Comparison of ENCODE assay signal across 8 cellular contexts in genomic region chr11:12007769-12008737, GRCh38. TPM values are rescaled to one million over a fixed set of nuclear protein-coding genes. Genes with fewer than 3 reads are reported as not detected.
DNase-seq lines count a peak whose midpoint lies in the region; ATAC-seq and TF ChIP-seq lines count a peak whose summit lies in the region.

Gene DKK3, minus strand, starts transcription at chr11:12008626. Its CDS starts 44 bp downstream, at chr11:12008582.

- TF ChIP-seq POLR2A in testis (IDR thresholded peaks at IDR 0.05) = no peak

- H3K27me3 Mint-ChIP-seq in CD14-positive monocyte (ENCODE audit: low read depth in 3 of 3) (peaks cover 67 to 81% (median 73%) of the 10 kb centered on the region in 3 donors), endodermal cell (ENCODE audit: insufficient read depth) (peaks cover 40% of the 10 kb centered on the region)

- H3K4me2 ChIP-seq in mesendoderm (ENCODE audit: low read length) = peak within 1 kb of the TSS; percentile 91

- no peak within 1 kb of the TSS for H2AK5ac ChIP-seq in mesendoderm (ENCODE audit: low read length)

- no peak within 1 kb of the TSS for H2BK15ac ChIP-seq in mesendoderm (replicated peaks; ENCODE audit: low read depth)

- no peak for DNase-seq in CD14-positive monocyte (ENCODE audit: low spot score)
- peak; percentile 67 for DNase-seq in NCI-H69 (lab: John Stamatoyannopoulos, UW)
- DNase-seq in endodermal cell = peak; percentile 78
- DNase-seq in mesendoderm = peak; percentile 62
- DNase-seq in testis = peak; percentile 26
- DNase-seq in NCI-H128 (lab: John Stamatoyannopoulos, UW; ENCODE audit: unreplicated experiment) = no peak
- no peak for DNase-seq in LoVo (ENCODE audit: low spot score)

- H3K79me1 ChIP-seq in mesendoderm (ENCODE audit: low read length) = peaks cover 13% of the 10 kb centered on the region

- ATAC-seq in HG03520 (IDR thresholded peaks at IDR 0.05; ENCODE audit: unreplicated experiment) = no peak

- no peak within 1 kb of the TSS for H4K5ac ChIP-seq in mesendoderm (ENCODE audit: low read length)

- H3K9ac ChIP-seq in endodermal cell (ENCODE audit: extremely low read depth, low read length, poor library complexity, severe bottlenecking) = no peak within 1 kb of the TSS
- peak within 1 kb of the TSS; percentile 73 for H3K9ac ChIP-seq in mesendoderm (ENCODE audit: low read length)

- H2BK5ac ChIP-seq in mesendoderm (ENCODE audit: low read length) = no peak within 1 kb of the TSS

- H3K36me3 ChIP-seq in endodermal cell (ENCODE audit: control insufficient read depth, insufficient read depth, low read length) = peaks cover 5% of the 10 kb centered on the region
- H3K36me3 ChIP-seq in mesendoderm (ENCODE audit: control insufficient read depth, insufficient read depth, low read length) = no peaks in the 10 kb centered on the region
- H3K36me3 ChIP-seq in testis (ENCODE audit: low read depth, missing control alignments) = no peaks in the 10 kb centered on the region

- no peaks in the 10 kb centered on the region for H3K79me2 ChIP-seq in mesendoderm (ENCODE audit: control insufficient read depth, insufficient read depth, low read length)

- H3K18ac ChIP-seq in mesendoderm (ENCODE audit: low read length) = peak within 1 kb of the TSS; percentile 78

- peaks cover 0 to 29% (median 11%) of the 10 kb centered on the region in 7 donors for H3K9me3 Mint-ChIP-seq in CD14-positive monocyte
- no peaks in the 10 kb centered on the region for H3K9me3 Mint-ChIP-seq in endodermal cell

- TF ChIP-seq CTCF in CD14-positive monocyte (IDR thresholded peaks at IDR 0.05) = no peak
- no peak for TF ChIP-seq CTCF in endodermal cell (conservative IDR thresholded peaks at IDR 0.05)
- TF ChIP-seq CTCF in testis (IDR thresholded peaks at IDR 0.05) = no peak

- H3K4ac ChIP-seq in mesendoderm (ENCODE audit: low read depth, low read length) = no peak within 1 kb of the TSS

- H3K56ac ChIP-seq in mesendoderm (ENCODE audit: low read length) = peak within 1 kb of the TSS; percentile 93

- H3K36me3 Mint-ChIP-seq in CD14-positive monocyte = peaks cover 3 to 4% of the 10 kb centered on the region in 2 donors
- H3K36me3 Mint-ChIP-seq in endodermal cell (ENCODE audit: low read depth) = no peaks in the 10 kb centered on the region

- H3K4me3 ChIP-seq in endodermal cell (ENCODE audit: low read length) = peak within 1 kb of the TSS; percentile 85
- H3K4me3 ChIP-seq in mesendoderm (ENCODE audit: low read length) = peak within 1 kb of the TSS; percentile 79
- peak within 1 kb of the TSS; percentile 45 to 65 for H3K4me3 ChIP-seq in testis

- 10 to 37% methylated on average over 13 to 71 of the region's 71 CpGs for WGBS in endodermal cell (ENCODE audit: insufficient coverage in 1 of 2, insufficient read length in 1 of 2), 2 experiments
- no CpG with 5 or more reads among the region's 71 CpGs for WGBS in mesendoderm (ENCODE audit: extremely low coverage, insufficient coverage, low lambda C conversion rate)
- 8 to 13% methylated on average over 26 to 46 of the region's 71 CpGs for WGBS in testis, 2 donors

- H3K27ac ChIP-seq in endodermal cell (ENCODE audit: low read depth, low read length) (no peak within 1 kb of the TSS), mesendoderm (ENCODE audit: low read depth, low read length) (no peak within 1 kb of the TSS), testis (peak within 1 kb of the TSS; percentile 13 to 34)

- H3K4me1 Mint-ChIP-seq in CD14-positive monocyte (peaks cover 5% of the 10 kb centered on the region), endodermal cell (peaks cover 12% of the 10 kb centered on the region)

- H3K23ac ChIP-seq in mesendoderm (ENCODE audit: low read length) = no peak within 1 kb of the TSS

- peaks cover 36% of the 10 kb centered on the region for H3K27me3 ChIP-seq in endodermal cell (ENCODE audit: control insufficient read depth, insufficient read depth, low read length, poor library complexity, severe bottlenecking)
- H3K27me3 ChIP-seq in mesendoderm (ENCODE audit: insufficient read depth, low read length, poor library complexity) = no peaks in the 10 kb centered on the region
- H3K27me3 ChIP-seq in testis = no peaks in the 10 kb centered on the region

- intact Hi-C loops in CD14-positive monocyte (cut with micrococcal nuclease) = no loop called here
- intact Hi-C loops in testis (cut with DNase I; ENCODE audit: low total_unique reads) = no loop called here

- H2BK120ac ChIP-seq in mesendoderm (ENCODE audit: low read depth, low read length) = no peak within 1 kb of the TSS

- H4K8ac ChIP-seq in mesendoderm (ENCODE audit: low read depth, low read length) = no peak within 1 kb of the TSS

- H3K4me1 ChIP-seq in endodermal cell (ENCODE audit: control insufficient read depth, insufficient read depth, low read length) = peaks cover 4% of the 10 kb centered on the region
- peaks cover 3% of the 10 kb centered on the region for H3K4me1 ChIP-seq in mesendoderm (ENCODE audit: control insufficient read depth, low read depth, low read length)
- peaks cover 9% of the 10 kb centered on the region for H3K4me1 ChIP-seq in testis

- H3K4me3 Mint-ChIP-seq in CD14-positive monocyte (peak within 1 kb of the TSS; percentile 39 to 82), endodermal cell (peak within 1 kb of the TSS; percentile 78)

- H3K9me3 ChIP-seq in endodermal cell (ENCODE audit: control insufficient read depth, low read length) = no peaks in the 10 kb centered on the region
- no peaks in the 10 kb centered on the region for H3K9me3 ChIP-seq in testis

- H3K27ac Mint-ChIP-seq in CD14-positive monocyte = no peak within 1 kb of the TSS
- H3K27ac Mint-ChIP-seq in endodermal cell = peak within 1 kb of the TSS; percentile 81

RNA-seq across cellular contexts. Expression of gene DKK3, which starts in this region (rescaled TPM):
- polyA plus RNA-seq in CD14-positive monocyte = not detected
- total RNA-seq in endodermal cell = 10 to 100 TPM; 18.8 to 42.6 TPM
- 57.9 TPM for polyA plus RNA-seq in endodermal cell (2013, experiment 1 of 2)
- polyA plus RNA-seq in endodermal cell (2013, experiment 2 of 2) = 51.3 TPM
- polyA plus RNA-seq in mesendoderm (2013, experiment 1 of 2) = 17.5 TPM
- polyA plus RNA-seq in mesendoderm (2013, experiment 2 of 2) = 17.2 TPM
- total RNA-seq in testis = 100 to 1,000 TPM; 185 to 392 TPM
- polyA plus RNA-seq in testis (ENCODE audit: insufficient read depth, low read depth, low replicate concordance) = 236 TPM

Comparison
In these comparisons a context has a peak if more than half of its experiments do, and no peak if none do; other contexts are left out.
1. RNA of gene DKK3 (total RNA-seq): 185 to 392 TPM in testis; 18.8 to 42.6 TPM in endodermal cell; every median in the first group is over 4 times any median in the second.
2. RNA of gene DKK3 (polyA plus RNA-seq): 236 TPM in testis (single experiment); not detected in CD14-positive monocyte; every median in the first group is over 100 times any median in the second.
3. DNase-seq: peak in NCI-H69 (single experiment), endodermal cell (single experiment), mesendoderm (single experiment) and testis (single experiment); none in CD14-positive monocyte (single experiment), NCI-H128 (single experiment) and LoVo (single experiment).
4. H3K27ac ChIP-seq: peak in testis (2 of 2); none in endodermal cell (single experiment) and mesendoderm (single experiment).
5. Peak in every context shown above with its lines, with median percentiles within 50 percentile points of each other: H3K4me3 ChIP-seq.